Comparison of ENCODE assay signal across 8 cellular contexts in genomic region chr7:15005672-15006071, GRCh38.
"Had no signal": no experiment of that assay in that cellular context is flagged by ENCODE, and none has a peak within 500 bp of the region (broad histone marks: within the 10 kb centered on the region; RNA-seq: fewer than 3 reads in every experiment).

No MANE protein-coding gene starts in this region.

- H3K4me3 ChIP-seq: GM23338 had no signal

- H3K4me2 ChIP-seq: GM23338, KMS-11 had no signal

- FAIRE-seq: H1, H54, HTR-8/SVneo had no signal

- DNase-seq: H9, HCEC 1CT, KBM-7 had no signal

- H3K27ac ChIP-seq: KMS-11 had no signal

- H3K9ac ChIP-seq: KMS-11 had no signal

- ATAC-seq: GM23338 had no signal

- H2AFZ ChIP-seq: GM23338 had no signal
